17 cellular contexts compared by ENCODE assay signal in the genomic region with DNA sequence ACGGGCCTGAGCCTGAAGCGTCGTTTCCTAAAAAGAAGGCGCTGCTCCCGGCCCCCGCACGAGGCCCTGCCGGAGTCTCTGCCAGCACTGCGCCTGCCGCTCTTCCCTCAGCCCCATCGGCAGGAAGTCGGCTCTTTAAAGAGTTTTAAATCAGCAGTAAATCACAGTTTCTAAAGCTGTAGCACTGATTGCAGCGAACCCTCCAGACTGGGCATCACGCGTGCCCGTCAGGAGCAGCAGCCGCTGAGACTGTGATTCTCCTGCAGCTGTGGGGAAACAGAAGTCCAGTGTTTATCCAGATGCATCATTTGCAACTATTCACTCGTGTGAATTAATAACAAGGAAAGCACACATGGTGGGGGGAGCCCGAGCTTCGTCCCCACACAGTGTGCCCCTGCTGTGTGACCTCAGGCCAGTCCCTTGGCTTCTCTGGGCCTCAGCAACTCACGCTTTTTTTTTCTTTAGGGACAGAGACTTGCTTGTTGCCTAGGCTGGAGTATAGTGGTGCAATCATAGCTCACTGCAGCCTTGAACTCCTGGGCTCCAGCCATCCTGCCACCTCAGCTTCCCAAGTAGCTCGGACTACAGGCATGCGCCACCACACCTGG.
"Had no signal": no experiment of that assay in that cellular context is flagged by ENCODE, and none has a peak within 500 bp of the region (broad histone marks: within the 10 kb centered on the region; RNA-seq: fewer than 3 reads in every experiment).

No MANE protein-coding gene starts in this region.

- H3K4me1 ChIP-seq: SJSA1 had no signal

- H3K9me3 ChIP-seq: gastroesophageal sphincter, ovary, SJSA1 had no signal

- H3K4me3 ChIP-seq: cardiac muscle cell, coronary artery, gastroesophageal sphincter, hepatocyte, ovary, SJSA1, skin epidermis had no signal

- H3K27ac ChIP-seq: cardiac muscle cell, coronary artery, gastroesophageal sphincter, hepatocyte, ovary, SJSA1, skin epidermis had no signal

- ATAC-seq: activated CD8-positive, alpha-beta memory T cell treated with anti-CD3 and anti-CD28 coated beads, Interleukin-2, amount 10 ng/mL, durations not matched to agents 7 days and 5 days; activated T-cell treated with anti-CD3 and anti-CD28 coated beads, Interleukin-2, amount 50 U/mL, for 4 hours; gastroesophageal sphincter; left cardiac atrium had no signal

- H3K36me3 ChIP-seq: cardiac muscle cell, gastroesophageal sphincter, ovary, SJSA1 had no signal

- DNase-seq: activated CD4-positive, alpha-beta T cell treated with anti-CD3 and anti-CD28 coated beads, Interleukin-2, amount 50 U/mL, for 4 hours; activated CD4-positive, CD25-positive, alpha-beta regulatory T cell treated with anti-CD3 and anti-CD28 coated beads, Interleukin-2, amount 50 U/mL, for 72 hours; activated CD8-positive, alpha-beta memory T cell treated with anti-CD3 and anti-CD28 coated beads, Interleukin-2, amount 10 ng/mL, durations not matched to agents 7 days and 5 days; activated effector memory CD4-positive, alpha-beta T cell treated with anti-CD3 and anti-CD28 coated beads, Interleukin-2, amount 50 U/mL, for 16 hours; activated naive CD8-positive, alpha-beta T cell treated with anti-CD3 and anti-CD28 coated beads, Interleukin-2, amount 10 ng/mL, durations not matched to agents 7 days and 5 days; activated T-cell treated with anti-CD3 and anti-CD28 coated beads, Interleukin-2, amount 50 U/mL, for 4 hours; effector CD8-positive, alpha-beta T cell; left cardiac atrium; T-helper 9 cell; trophoblast cell had no signal

- H3K27me3 ChIP-seq: cardiac muscle cell, gastroesophageal sphincter, hepatocyte, ovary had no signal
